In genomic region chr16:24149102-24149501, GRCh38 we compare ENCODE assay signal across 1 cellular context.
TF ChIP-seq lines count a peak whose summit lies in the region.

No MANE protein-coding gene starts in this region.

TF ChIP-seq in HepG2, 621 proteins besides CTCF, POLR2A, EP300 and RAD21 (continued from another document):
- TF ChIP-seq ZNF142 (CRISPR knock-in tag; IDR thresholded peaks at IDR 0.05) (no peak), GATAD1 (CRISPR knock-in tag; IDR thresholded peaks at IDR 0.05) (no peak), THAP9 (CRISPR knock-in tag; IDR thresholded peaks at IDR 0.05; ENCODE audit: borderline replicate concordance) (no peak), ZNF674 (CRISPR knock-in tag; IDR thresholded peaks at IDR 0.05; ENCODE audit: low read depth) (no peak), ZBTB39 (CRISPR knock-in tag; IDR thresholded peaks at IDR 0.05) (no peak), MBD4 (IDR thresholded peaks at IDR 0.05; ENCODE audit: borderline replicate concordance, low read length) (no peak), MTA3 (CRISPR knock-in tag; IDR thresholded peaks at IDR 0.05) (no peak), GFI1 (CRISPR knock-in tag; IDR thresholded peaks at IDR 0.05; ENCODE audit: borderline replicate concordance) (no peak), TARDBP (CRISPR knock-in tag; IDR thresholded peaks at IDR 0.05) (no peak), ZNF274 (CRISPR knock-in tag; IDR thresholded peaks at IDR 0.05) (no peak)
